Comparison of ENCODE assay signal across 14 cellular contexts in genomic region chr14:22835505-22835904, GRCh38. TPM values are rescaled to one million over a fixed set of nuclear protein-coding genes. Genes with fewer than 3 reads are reported as not detected.
DNase-seq lines count a peak whose midpoint lies in the region; ATAC-seq and TF ChIP-seq lines count a peak whose summit lies in the region.
"Had no signal": no experiment of that assay in that cellular context is flagged by ENCODE, and none has a peak within 500 bp of the region (broad histone marks: within the 10 kb centered on the region; RNA-seq: fewer than 3 reads in every experiment).

No MANE protein-coding gene starts in this region.

- no peak overlapping the region for H3K4ac ChIP-seq in mesendoderm (ENCODE audit: low read depth, low read length)

- peak overlapping the region; percentile 24 for H3K27ac ChIP-seq in HEK293 (ENCODE audit: extremely low read depth, low read depth, low read length)
- peak overlapping the region in 3 of 4 donors; percentile 86 to 88 (median 87) for H3K27ac ChIP-seq in body of pancreas
- H3K27ac ChIP-seq in mesendoderm (ENCODE audit: low read depth, low read length) = peak overlapping the region; percentile 92
- peak overlapping the region; percentile 95 for H3K27ac ChIP-seq in stomach smooth muscle (ENCODE audit: low read length)
- no peak overlapping the region for H3K27ac ChIP-seq in SJCRH30

- TF ChIP-seq CTCF in HEK293 (tag by site-specific recombination; IDR thresholded peaks at IDR 0.05) = no peak
- TF ChIP-seq CTCF in body of pancreas (IDR thresholded peaks at IDR 0.05) = no peak

- H2BK15ac ChIP-seq in mesendoderm (replicated peaks; ENCODE audit: low read depth) = no peak overlapping the region

- peaks cover 14% of the 10 kb centered on the region for H3K79me1 ChIP-seq in mesendoderm (ENCODE audit: low read length)

- H3K9me3 ChIP-seq in HEK293 (ENCODE audit: control insufficient read depth, insufficient read depth, low read depth, low read length) (no peaks in the 10 kb centered on the region), body of pancreas (no peaks in the 10 kb centered on the region), stomach smooth muscle (ENCODE audit: control insufficient read depth in 2 of 2, low read length in 2 of 2) (no peaks in the 10 kb centered on the region), SJCRH30 (replicated peaks) (no peaks in the 10 kb centered on the region)
- H3K9me3 ChIP-seq: left lung, ovary had no signal

- H4K5ac ChIP-seq in mesendoderm (ENCODE audit: low read length) = no peak overlapping the region

- H3K36me3 ChIP-seq in HEK293 (ENCODE audit: control insufficient read depth in 2 of 2, insufficient read depth in 1 of 2, low read length in 2 of 2) (peaks cover 30 to 39% of the 10 kb centered on the region in 2 experiments; a peak in 2 of 3 replicates), body of pancreas (replicated peaks in 1 of 2; ENCODE audit: insufficient read depth in 1 of 2, low read depth in 2 of 2) (peaks cover 0 to 6% of the 10 kb centered on the region in 2 donors), mesendoderm (ENCODE audit: control insufficient read depth, insufficient read depth, low read length) (no peaks in the 10 kb centered on the region), stomach smooth muscle (ENCODE audit: control insufficient read depth in 2 of 2, insufficient read depth in 2 of 2, low read length in 2 of 2) (peaks cover 9 to 12% of the 10 kb centered on the region in 2 donors), SJCRH30 (peaks cover 19% of the 10 kb centered on the region)
- H3K36me3 ChIP-seq: ovary had no signal

- H3K23ac ChIP-seq in mesendoderm (ENCODE audit: low read length) = no peak overlapping the region

- no peak overlapping the region for H2BK120ac ChIP-seq in mesendoderm (ENCODE audit: low read depth, low read length)

- no peak overlapping the region for H3K4me2 ChIP-seq in mesendoderm (ENCODE audit: low read length)

- H3K4me1 ChIP-seq in HEK293 (ENCODE audit: control insufficient read depth, insufficient read depth, low read length) (peaks cover 3% of the 10 kb centered on the region; the same call in 1 of the 2 replicates), body of pancreas (peaks cover 32% of the 10 kb centered on the region), mesendoderm (ENCODE audit: control insufficient read depth, low read depth, low read length) (peaks cover 12% of the 10 kb centered on the region), stomach smooth muscle (ENCODE audit: control insufficient read depth, insufficient read depth, low read length) (peaks cover 39% of the 10 kb centered on the region), SJCRH30 (peaks cover 14% of the 10 kb centered on the region)

- H2BK5ac ChIP-seq in mesendoderm (ENCODE audit: low read length) = no peak overlapping the region

- TF ChIP-seq POLR2A in body of pancreas (IDR thresholded peaks at IDR 0.05) = no peak

- DNase-seq in body of pancreas (no peak), mesendoderm (no peak), NCI-H446 (lab: John Stamatoyannopoulos, UW) (no peak), SJCRH30 (no peak)
- no peak for DNase-seq in effector CD4-positive, alpha-beta T cell
- DNase-seq: left lung; NCI-H1092; NCI-H510A treated with DMSO at 0.1 percent for 48 hours; RPMI8226; stimulated activated CD4-positive, alpha-beta T cell treated with anti-CD3 and anti-CD28 coated beads, Interleukin-2, amount 100 ng/mL, for 24 hours; stimulated activated naive B cell treated with anti-CD40 and anti-IgM and Interleukin-4, amounts not matched to agents 10 μg/mL and 1 μg/mL and 100 μg/mL, for 72 hours had no signal

- intact Hi-C loops in body of pancreas (cut with DNase I) = no loop called here

- no peak overlapping the region for H3K18ac ChIP-seq in mesendoderm (ENCODE audit: low read length)

- CTCF ChIA-PET in HEK293 (lab: Yijun Ruan, JAX) = interaction anchor here (3.9 kb wide), 1 partner anchor 18 kb away, joined by 21 read pairs; no protein-coding TSS in a partner anchor

- 65 to 71% methylated on average over 3 of the region's 3 CpGs for WGBS in body of pancreas, 2 donors
- WGBS in mesendoderm (ENCODE audit: extremely low coverage, insufficient coverage, low lambda C conversion rate) = no CpG with 5 or more reads among the region's 3 CpGs

- peaks cover 35% of the 10 kb centered on the region for H3K79me2 ChIP-seq in mesendoderm (ENCODE audit: control insufficient read depth, insufficient read depth, low read length)

- no peak overlapping the region for H2AK5ac ChIP-seq in mesendoderm (ENCODE audit: low read length)

- H3K9ac ChIP-seq in mesendoderm (ENCODE audit: low read length) (peak overlapping the region; percentile 99), stomach smooth muscle (ENCODE audit: low read length in 2 of 2) (peak overlapping the region in 1 of 2 donors; percentile 93)

- H3K4me3 ChIP-seq in HEK293 (ENCODE audit: low read depth, low read length) (no peak overlapping the region), body of pancreas (no peak overlapping the region), mesendoderm (ENCODE audit: low read length) (no peak overlapping the region), stomach smooth muscle (ENCODE audit: low read length in 2 of 2) (no peak overlapping the region), SJCRH30 (no peak overlapping the region)

- H3K27me3 ChIP-seq in body of pancreas (no peaks in the 10 kb centered on the region), mesendoderm (ENCODE audit: insufficient read depth, low read length, poor library complexity) (no peaks in the 10 kb centered on the region), stomach smooth muscle (ENCODE audit: control insufficient read depth in 1 of 2, insufficient read depth in 2 of 2, low read length in 2 of 2) (no peaks in the 10 kb centered on the region), SJCRH30 (no peaks in the 10 kb centered on the region)
- H3K27me3 ChIP-seq: ovary had no signal

- no peak overlapping the region for H4K8ac ChIP-seq in mesendoderm (ENCODE audit: low read depth, low read length)

- H3K56ac ChIP-seq in mesendoderm (ENCODE audit: low read length) = peak overlapping the region; percentile 98

- POLR2A ChIA-PET in HEK293 (lab: Yijun Ruan, JAX) = no interaction called here

- no peak for ATAC-seq in body of pancreas

TF ChIP-seq in HEK293, 187 proteins besides CTCF, POLR2A, EP300 and RAD21:
- TF ChIP-seq ZNF292 (tag by site-specific recombination; IDR thresholded peaks at IDR 0.05; ENCODE audit: borderline replicate concordance, low read depth) (no peak), ZNF704 (tag by site-specific recombination; IDR thresholded peaks at IDR 0.05) (no peak), ZNF530 (tag by site-specific recombination; IDR thresholded peaks at IDR 0.05; ENCODE audit: low read depth) (no peak), ZNF549 (tag by site-specific recombination; IDR thresholded peaks at IDR 0.05) (no peak), YY1 (tag by site-specific recombination; IDR thresholded peaks at IDR 0.05) (no peak)

RNA-seq across cellular contexts. Expression of gene MMP14, which starts 0.9 kb away (rescaled TPM):
- 10 to 100 TPM; 55.3 to 65.3 TPM for total RNA-seq in body of pancreas
- 188 TPM for polyA plus RNA-seq in mesendoderm (2013, experiment 1 of 2)
- polyA plus RNA-seq in mesendoderm (2013, experiment 2 of 2) = 174 TPM
- 96.7 and 98.7 TPM in 2 replicates for total RNA-seq in SJCRH30 (2014; rRNA removed; shearing (Covaris generic))

RNA-seq across cellular contexts. Expression of gene MRPL52, which starts 5.8 kb away (rescaled TPM):
- total RNA-seq in body of pancreas = 10 to 100 TPM; 29.3 to 45.1 TPM
- 355 TPM for polyA plus RNA-seq in mesendoderm (2013, experiment 1 of 2)
- 362 TPM for polyA plus RNA-seq in mesendoderm (2013, experiment 2 of 2)
- total RNA-seq in SJCRH30 (2014; rRNA removed; shearing (Covaris generic)) = 65.1 and 95.5 TPM in 2 replicates

RNA-seq across cellular contexts. Expression of gene SLC7A7, which starts 20.3 kb away (rescaled TPM):
- 10 to 100 TPM in 1 of 2 donors, 1 to 10 TPM in 1; 6.9 to 16.6 TPM for total RNA-seq in body of pancreas
- 8.9 TPM for polyA plus RNA-seq in mesendoderm (2013, experiment 1 of 2)
- 8.0 TPM for polyA plus RNA-seq in mesendoderm (2013, experiment 2 of 2)
- 46.2 and 47.8 TPM in 2 replicates for total RNA-seq in SJCRH30 (2014; rRNA removed; shearing (Covaris generic))

RNA-seq across cellular contexts. Expression of gene LRP10, which starts 36.0 kb away (rescaled TPM):
- 10 to 100 TPM; 47.8 to 83.0 TPM for total RNA-seq in body of pancreas
- polyA plus RNA-seq in mesendoderm (2013, experiment 1 of 2) = 11.7 TPM
- polyA plus RNA-seq in mesendoderm (2013, experiment 2 of 2) = 11.5 TPM
- 12.2 and 12.5 TPM in 2 replicates for total RNA-seq in SJCRH30 (2014; rRNA removed; shearing (Covaris generic))

RNA-seq across cellular contexts. Expression of gene REM2, which starts 47.5 kb away (rescaled TPM):
- total RNA-seq in body of pancreas = not detected
- polyA plus RNA-seq in mesendoderm (2013, experiment 1 of 2) = 1.1 TPM
- polyA plus RNA-seq in mesendoderm (2013, experiment 2 of 2) = 1.2 TPM
- total RNA-seq in SJCRH30 (2014; rRNA removed; shearing (Covaris generic)) = not detected in 2 replicates
